1 cellular context compared by ENCODE assay signal in genomic region chr17:82915697-82916027, GRCh38.
TF ChIP-seq lines count a peak whose summit lies in the region.

No MANE protein-coding gene starts in this region.

TF ChIP-seq in GM12878, 131 proteins besides CTCF, POLR2A, EP300 and RAD21 (continued from another document):
- no peak for TF ChIP-seq RUNX3 (IDR thresholded peaks at IDR 0.05; ENCODE audit: low read length)
- no peak for TF ChIP-seq ZBTB40 (IDR thresholded peaks at IDR 0.05; ENCODE audit: borderline replicate concordance)
- no peak for TF ChIP-seq CREB1 (IDR thresholded peaks at IDR 0.05; ENCODE audit: low read depth)
- TF ChIP-seq IRF4 (IDR thresholded peaks at IDR 0.05; ENCODE audit: low read depth, low read length) = no peak
- TF ChIP-seq RAD51 (IDR thresholded peaks at IDR 0.05) = no peak
- no peak for TF ChIP-seq FOXK2 (IDR thresholded peaks at IDR 0.05)
- TF ChIP-seq SUPT20H (IDR thresholded peaks at IDR 0.05; ENCODE audit: borderline replicate concordance, control insufficient read depth, low read depth, low read length) = no peak
- TF ChIP-seq E4F1 (IDR thresholded peaks at IDR 0.05; ENCODE audit: borderline replicate concordance, partially characterized antibody) = no peak
- TF ChIP-seq ATF3 (IDR thresholded peaks at IDR 0.05; ENCODE audit: borderline replicate concordance, extremely low read depth, low read depth, low read length) = no peak
